ENCODE assay signal across 8 cellular contexts in the genomic region with DNA sequence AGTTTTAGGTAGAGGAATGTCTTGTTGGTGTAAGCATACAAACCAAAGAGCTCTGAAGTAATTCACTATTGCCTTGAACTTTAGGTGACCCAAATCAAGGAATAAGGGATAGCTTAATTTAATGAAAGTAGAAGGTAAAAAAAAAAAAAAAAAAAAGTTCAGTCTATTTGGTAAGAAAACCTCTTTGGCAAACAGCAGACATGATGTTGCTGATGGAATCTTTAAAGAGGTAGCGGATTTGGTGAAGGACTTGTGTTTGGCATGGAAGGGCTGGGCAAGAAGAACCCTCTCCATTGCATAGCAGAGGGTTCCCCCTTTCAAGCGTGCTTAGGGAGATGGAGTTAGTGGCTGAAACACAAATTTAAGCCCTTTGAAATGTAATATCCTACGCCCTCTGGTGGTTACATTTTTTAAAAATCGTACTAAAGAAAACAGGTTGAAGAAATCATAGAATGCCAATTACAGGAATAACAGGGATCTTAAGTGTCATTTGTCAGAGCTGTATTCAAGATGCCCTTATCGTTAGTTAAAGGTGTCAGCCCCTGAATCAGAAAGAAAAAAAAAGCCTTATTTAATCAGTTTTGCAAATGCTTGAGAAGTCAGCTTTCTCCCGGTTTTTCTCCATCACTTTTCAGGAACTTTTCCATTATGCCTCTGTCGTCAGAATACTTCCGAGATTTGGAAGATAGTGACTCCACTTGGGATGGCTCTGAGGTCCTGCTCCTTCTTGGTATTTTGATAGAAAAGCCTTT.
A peak's percentile ranks its signal among the peaks of the same experiment; 100 is the strongest.
DNase-seq lines count a peak whose midpoint lies in the region; ATAC-seq, FAIRE-seq and TF ChIP-seq lines count a peak whose summit lies in the region.

No MANE protein-coding gene starts in this region.

- H3K9ac ChIP-seq in kidney (ENCODE audit: low read length in 2 of 2): no peak overlapping the region

- peaks cover 7% of the 10 kb centered on the region; the same call in 1 of the 2 replicates for H3K27me3 ChIP-seq in BE2C
- no peaks in the 10 kb centered on the region for H3K27me3 ChIP-seq in tibial nerve

- H3K4me1 Mint-ChIP-seq in MCF 10A (ENCODE audit: insufficient read depth, unreplicated experiment): peaks cover 8% of the 10 kb centered on the region
- no peaks in the 10 kb centered on the region for H3K4me1 Mint-ChIP-seq in activated CD4-positive, alpha-beta T cell treated with anti-CD3 and anti-CD28 coated beads, Interleukin-2, amount 10 ng/mL, durations not matched to agents 7 days and 5 days

- no peak for DNase-seq in BE2C
- peak; percentile 64 for DNase-seq in NCI-H69 (lab: John Stamatoyannopoulos, UW)
- DNase-seq in MCF 10A (ENCODE audit: unreplicated experiment): peak; percentile 57
- DNase-seq in kidney: no peak
- DNase-seq in tibial nerve (ENCODE audit: low spot score in 2 of 2): peak in 1 of 2 donors; percentile 35
- no peak for DNase-seq in activated CD4-positive, alpha-beta T cell treated with anti-CD3 and anti-CD28 coated beads, Interleukin-2, amount 10 ng/mL, durations not matched to agents 7 days and 5 days

- H3K4me1 ChIP-seq in BE2C (no peaks in the 10 kb centered on the region), HEK293 (ENCODE audit: control insufficient read depth, insufficient read depth, low read length) (no peaks in the 10 kb centered on the region; the same call in 1 of the 2 replicates), kidney (ENCODE audit: control insufficient read depth in 1 of 2, insufficient read depth in 1 of 2, low read depth in 1 of 2, low read length in 2 of 2) (no peaks in the 10 kb centered on the region), tibial nerve (peaks cover 0 to 4% (median 0%) of the 10 kb centered on the region in 4 donors)

- no peak for ATAC-seq in GM18517 (IDR thresholded peaks at IDR 0.05; ENCODE audit: unreplicated experiment)

- no peak for TF ChIP-seq EP300 in tibial nerve (IDR thresholded peaks at IDR 0.05)

- TF ChIP-seq POLR2A in tibial nerve (IDR thresholded peaks at IDR 0.05): no peak

- H3K9me3 ChIP-seq in BE2C (no peaks in the 10 kb centered on the region), HEK293 (ENCODE audit: control insufficient read depth, insufficient read depth, low read depth, low read length) (no peaks in the 10 kb centered on the region), kidney (ENCODE audit: control insufficient read depth in 1 of 2, low read length in 2 of 2) (no peaks in the 10 kb centered on the region), tibial nerve (no peaks in the 10 kb centered on the region)

- no peak overlapping the region for H3K4me3 Mint-ChIP-seq in MCF 10A (ENCODE audit: unreplicated experiment)
- H3K4me3 Mint-ChIP-seq in activated CD4-positive, alpha-beta T cell treated with anti-CD3 and anti-CD28 coated beads, Interleukin-2, amount 10 ng/mL, durations not matched to agents 7 days and 5 days: no peak overlapping the region

- no peak overlapping the region for H3K27ac ChIP-seq in HEK293 (ENCODE audit: extremely low read depth, low read depth, low read length)
- H3K27ac ChIP-seq in kidney (ENCODE audit: low read depth in 2 of 2, low read length in 2 of 2): no peak overlapping the region
- no peak overlapping the region for H3K27ac ChIP-seq in tibial nerve

- no TSS peak for BruUV-seq in MCF 10A (replicated peaks; lab: Mats Ljungman, UMichigan)

- no peak overlapping the region for H3K27ac Mint-ChIP-seq in MCF 10A (ENCODE audit: low read depth, unreplicated experiment)
- no peak overlapping the region for H3K27ac Mint-ChIP-seq in activated CD4-positive, alpha-beta T cell treated with anti-CD3 and anti-CD28 coated beads, Interleukin-2, amount 10 ng/mL, durations not matched to agents 7 days and 5 days

- H3K36me3 Mint-ChIP-seq in MCF 10A (ENCODE audit: insufficient read depth, unreplicated experiment): no peaks in the 10 kb centered on the region
- H3K36me3 Mint-ChIP-seq in activated CD4-positive, alpha-beta T cell treated with anti-CD3 and anti-CD28 coated beads, Interleukin-2, amount 10 ng/mL, durations not matched to agents 7 days and 5 days (ENCODE audit: low read depth): no peaks in the 10 kb centered on the region

- intact Hi-C loops in MCF 10A (cut with micrococcal nuclease): loop anchor here (5.0 to 10.0 kb wide), 5 partner anchors 385 to 1028 kb away; partner anchors contain the start of gene KCNJ2
- intact Hi-C loops in kidney (cut with DNase I): no loop called here

- FAIRE-seq in kidney (lab: Jason Lieb, UNC): peak; percentile 62

- H3K4me3 ChIP-seq in BE2C (ENCODE audit: low read depth, low read length) (no peak overlapping the region), HEK293 (ENCODE audit: low read depth, low read length) (no peak overlapping the region), kidney (ENCODE audit: low read length in 2 of 2) (no peak overlapping the region), tibial nerve (no peak overlapping the region)

- H3K9me3 Mint-ChIP-seq in MCF 10A (ENCODE audit: unreplicated experiment): no peaks in the 10 kb centered on the region
- H3K9me3 Mint-ChIP-seq in activated CD4-positive, alpha-beta T cell treated with anti-CD3 and anti-CD28 coated beads, Interleukin-2, amount 10 ng/mL, durations not matched to agents 7 days and 5 days: peaks cover 2% of the 10 kb centered on the region

- no peaks in the 10 kb centered on the region for H3K27me3 Mint-ChIP-seq in MCF 10A (ENCODE audit: insufficient read depth, unreplicated experiment)
- no peaks in the 10 kb centered on the region for H3K27me3 Mint-ChIP-seq in activated CD4-positive, alpha-beta T cell treated with anti-CD3 and anti-CD28 coated beads, Interleukin-2, amount 10 ng/mL, durations not matched to agents 7 days and 5 days

- POLR2A ChIA-PET in HEK293 (lab: Yijun Ruan, JAX): no interaction called here
- POLR2A ChIA-PET in MCF 10A (lab: Yijun Ruan, JAX): interaction anchor here (0.7 to 1.7 kb wide), 4 partner anchors 147 to 944 kb away, joined by 3 to 5 read pairs (median 4); no protein-coding TSS in a partner anchor
- POLR2A ChIA-PET in activated CD4-positive, alpha-beta T cell treated with anti-CD3 and anti-CD28 coated beads, Interleukin-2, amount 10 ng/mL, durations not matched to agents 7 days and 5 days (lab: Charles Lee): no interaction called here

- CTCF ChIA-PET in HEK293 (lab: Yijun Ruan, JAX): interaction anchor here (0.6 to 3.1 kb wide), 46 partner anchors 9 to 1534 kb away, joined by 3 to 17 read pairs (median 3); partner anchors contain the start of gene KCNJ2
- CTCF ChIA-PET in MCF 10A (lab: Yijun Ruan, JAX): interaction anchor here (0.6 to 4.5 kb wide), 54 partner anchors 8 to 1773 kb away, joined by 3 to 23 read pairs (median 4); partner anchors contain the start of gene KCNJ2
- CTCF ChIA-PET in activated CD4-positive, alpha-beta T cell treated with anti-CD3 and anti-CD28 coated beads, Interleukin-2, amount 10 ng/mL, durations not matched to agents 7 days and 5 days (lab: Charles Lee): interaction anchor here (0.6 to 1.7 kb wide), 4 partner anchors 13 to 752 kb away, joined by 3 to 4 read pairs (median 3); no protein-coding TSS in a partner anchor

- H3K36me3 ChIP-seq in BE2C (no peaks in the 10 kb centered on the region), HEK293 (ENCODE audit: control insufficient read depth in 2 of 2, insufficient read depth in 1 of 2, low read length in 2 of 2) (no peaks in the 10 kb centered on the region), kidney (ENCODE audit: control insufficient read depth in 1 of 2, insufficient read depth in 2 of 2, low read length in 2 of 2) (no peaks in the 10 kb centered on the region), tibial nerve (no peaks in the 10 kb centered on the region)

- 37% methylated on average over 8 of the region's 8 CpGs for WGBS in tibial nerve, 2 donors

- TF ChIP-seq CTCF in BE2C (IDR thresholded peaks at IDR 0.05; ENCODE audit: low read depth, low read length) (peak; percentile 56), HEK293 (tag by site-specific recombination; IDR thresholded peaks at IDR 0.05) (no peak), MCF 10A (IDR thresholded peaks at IDR 0.05; ENCODE audit: unreplicated experiment) (peak; percentile 54), kidney (IDR thresholded peaks at IDR 0.05; ENCODE audit: borderline replicate concordance, extremely low read depth, insufficient read depth) (peak; percentile 39), tibial nerve (IDR thresholded peaks at IDR 0.05) (peak in 4 of 5 experiments; percentile 35 to 67 (median 58))

TF ChIP-seq in HEK293, 187 proteins besides CTCF, POLR2A, EP300 and RAD21:
- TF ChIP-seq ZNF174 (tag by site-specific recombination; IDR thresholded peaks at IDR 0.05): no peak
- no peak for TF ChIP-seq ZNF324 (tag by site-specific recombination; IDR thresholded peaks at IDR 0.05)
- TF ChIP-seq ZBTB48 (tag by site-specific recombination; IDR thresholded peaks at IDR 0.05): no peak; the same call in 1 of the 2 replicates
- TF ChIP-seq YY1 (tag by site-specific recombination; IDR thresholded peaks at IDR 0.05): no peak
- TF ChIP-seq GLI2 (tag by site-specific recombination; IDR thresholded peaks at IDR 0.05; ENCODE audit: borderline replicate concordance, low read depth): no peak
- TF ChIP-seq ZBTB21 (tag by site-specific recombination; IDR thresholded peaks at IDR 0.05): no peak
- TF ChIP-seq ZBTB17 (tag by site-specific recombination; IDR thresholded peaks at IDR 0.05): no peak
- TF ChIP-seq ZNF654 (tag by site-specific recombination; IDR thresholded peaks at IDR 0.05; ENCODE audit: low read depth): peak; percentile 61
- TF ChIP-seq ZNF521 (tag by site-specific recombination; IDR thresholded peaks at IDR 0.05): no peak
- TF ChIP-seq ZNF132 (tag by site-specific recombination; IDR thresholded peaks at IDR 0.05; ENCODE audit: borderline replicate concordance): no peak
- no peak for TF ChIP-seq ZNF560 (tag by site-specific recombination; IDR thresholded peaks at IDR 0.05; ENCODE audit: borderline replicate concordance)
- no peak for TF ChIP-seq ZNF394 (tag by site-specific recombination; IDR thresholded peaks at IDR 0.05; ENCODE audit: borderline replicate concordance)
- TF ChIP-seq, protein P1, sequence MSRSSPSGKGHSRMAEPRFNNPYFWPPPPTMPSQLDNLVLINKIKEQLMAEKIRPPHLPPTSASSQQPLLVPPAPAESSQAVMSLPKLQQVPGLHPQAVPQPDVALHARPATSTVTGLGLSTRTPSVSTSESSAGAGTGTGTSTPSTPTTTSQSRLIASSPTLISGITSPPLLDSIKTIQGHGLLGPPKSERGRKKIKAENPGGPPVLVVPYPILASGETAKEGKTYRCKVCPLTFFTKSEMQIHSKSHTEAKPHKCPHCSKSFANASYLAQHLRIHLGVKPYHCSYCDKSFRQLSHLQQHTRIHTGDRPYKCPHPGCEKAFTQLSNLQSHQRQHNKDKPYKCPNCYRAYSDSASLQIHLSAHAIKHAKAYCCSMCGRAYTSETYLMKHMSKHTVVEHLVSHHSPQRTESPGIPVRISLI (tag by site-specific recombination; IDR thresholded peaks at IDR 0.05): peak; percentile 79
TF ChIP-seq in HEK293: peak in this region for 2.

Comparison
In these comparisons a context has a peak if more than half of its experiments do, and no peak if none do; other contexts are left out.
1. DNase-seq: peak in NCI-H69 (single experiment) and MCF 10A (single experiment); none in BE2C (single experiment), kidney (single experiment) and activated CD4-positive, alpha-beta T cell treated with anti-CD3 and anti-CD28 coated beads, Interleukin-2, amount 10 ng/mL, durations not matched to agents 7 days and 5 days (single experiment).